19 cellular contexts compared by ENCODE assay signal in genomic region chr6:139970591-139970991, GRCh38.
DNase-seq lines count a peak whose midpoint lies in the region; ATAC-seq, FAIRE-seq and TF ChIP-seq lines count a peak whose summit lies in the region.
"Had no signal": no experiment of that assay in that cellular context is flagged by ENCODE, and none has a peak within 500 bp of the region (broad histone marks: within the 10 kb centered on the region; RNA-seq: fewer than 3 reads in every experiment).

No MANE protein-coding gene starts in this region.

- ATAC-seq in memory B cell (ENCODE audit: low read depth) (peak; percentile 86), GM21529 (IDR thresholded peaks at IDR 0.05; ENCODE audit: unreplicated experiment) (no peak)
- ATAC-seq: heart right ventricle, right lobe of liver had no signal

- peaks cover 10% of the 10 kb centered on the region for H3K4me1 ChIP-seq in astrocyte (ENCODE audit: insufficient read depth, low read length)

- no peaks in the 10 kb centered on the region for H3K27me3 ChIP-seq in astrocyte (ENCODE audit: insufficient read depth, low read length)
- H3K27me3 ChIP-seq: dorsolateral prefrontal cortex, esophagus squamous epithelium, heart right ventricle, MG63, right lobe of liver had no signal

- FAIRE-seq in astrocyte (lab: Jason Lieb, UNC): peak; percentile 78
- FAIRE-seq: islet of Langerhans had no signal

- no peaks in the 10 kb centered on the region for H4K20me1 ChIP-seq in astrocyte (ENCODE audit: insufficient read depth, low read length)

- H3K36me3 Mint-ChIP-seq in astrocyte (ENCODE audit: low read depth, unreplicated experiment): peaks cover 1% of the 10 kb centered on the region
- H3K36me3 Mint-ChIP-seq in memory B cell: no peaks in the 10 kb centered on the region
- H3K36me3 Mint-ChIP-seq: CD8-positive, alpha-beta memory T cell had no signal

- H3K36me3 ChIP-seq in astrocyte (ENCODE audit: insufficient read depth, low read length): no peaks in the 10 kb centered on the region
- H3K36me3 ChIP-seq: esophagus squamous epithelium, heart right ventricle, MG63, right lobe of liver had no signal

- DNase-seq in AG08395 (ENCODE audit: low spot score): peak; percentile 25
- peak; percentile 69 for DNase-seq in LHCN-M2 (ENCODE audit: low read depth)
- peak; percentile 83 for DNase-seq in astrocyte (ENCODE audit: low read depth)
- DNase-seq in memory B cell (ENCODE audit: low spot score in 2 of 2): peak in 1 of 2 donors; percentile 12
- no peak for DNase-seq in NCI-H1048 (lab: John Stamatoyannopoulos, UW)
- no peak for DNase-seq in HEK293T (ENCODE audit: extremely low spot score)
- no peak for DNase-seq in activated effector memory CD4-positive, alpha-beta T cell treated with anti-CD3 and anti-CD28 coated beads, Interleukin-2, amount 50 U/mL, for 16 hours
- DNase-seq: activated CD4-positive, alpha-beta T cell treated with anti-CD3 and anti-CD28 coated beads for 48 hours; activated naive CD4-positive, alpha-beta T cell; CD8-positive, alpha-beta memory T cell; dorsolateral prefrontal cortex; esophagus squamous epithelium; heart right ventricle; MG63; NCI-H1930; NCI-H510A; right lobe of liver had no signal

- H3K4me3 ChIP-seq in astrocyte (ENCODE audit: insufficient read depth, low read depth, low read length): no peak overlapping the region
- H3K4me3 ChIP-seq: dorsolateral prefrontal cortex, esophagus squamous epithelium, heart right ventricle, MG63, right lobe of liver had no signal

- H3K79me2 ChIP-seq in astrocyte (ENCODE audit: insufficient read depth, low read length): no peaks in the 10 kb centered on the region

- CTCF ChIA-PET in HEK293T (lab: Yijun Ruan, JAX): no interaction called here

- H3K27me3 Mint-ChIP-seq in astrocyte (ENCODE audit: low read depth, unreplicated experiment) (no peaks in the 10 kb centered on the region), memory B cell (peaks cover 1% of the 10 kb centered on the region)

- H3K27ac ChIP-seq in astrocyte (ENCODE audit: low read depth, low read length): peak overlapping the region; percentile 43
- H3K27ac ChIP-seq: dorsolateral prefrontal cortex, esophagus squamous epithelium, heart right ventricle, right lobe of liver had no signal

- H3K4me2 ChIP-seq in astrocyte (ENCODE audit: low read length): peak overlapping the region; percentile 0

- no peak for TF ChIP-seq CTCF in astrocyte (IDR thresholded peaks at IDR 0.05; ENCODE audit: insufficient read depth, low read depth, low read length)

- H3K9me3 Mint-ChIP-seq in astrocyte (ENCODE audit: unreplicated experiment) (no peaks in the 10 kb centered on the region), memory B cell (no peaks in the 10 kb centered on the region)
- H3K9me3 Mint-ChIP-seq: CD8-positive, alpha-beta memory T cell had no signal

- H3K9me3 ChIP-seq in astrocyte (ENCODE audit: insufficient read depth, low read depth, low read length): no peaks in the 10 kb centered on the region
- H3K9me3 ChIP-seq: esophagus squamous epithelium, heart right ventricle, MG63, right lobe of liver had no signal

- H2AFZ ChIP-seq in astrocyte (ENCODE audit: low read depth, low read length): no peak overlapping the region

- H3K9ac ChIP-seq in astrocyte (ENCODE audit: low read length): no peak overlapping the region

- H3K4me1 Mint-ChIP-seq in astrocyte (ENCODE audit: low read depth, unreplicated experiment): peaks cover 24% of the 10 kb centered on the region
- peaks cover 12% of the 10 kb centered on the region for H3K4me1 Mint-ChIP-seq in memory B cell
- H3K4me1 Mint-ChIP-seq: CD8-positive, alpha-beta memory T cell had no signal

- H3K27ac Mint-ChIP-seq in astrocyte (ENCODE audit: unreplicated experiment) (peak overlapping the region; percentile 89), memory B cell (no peak overlapping the region)

- POLR2A ChIA-PET in HEK293T (lab: Yijun Ruan, JAX): no interaction called here

- H3K4me3 Mint-ChIP-seq in astrocyte (ENCODE audit: unreplicated experiment) (no peak overlapping the region), memory B cell (no peak overlapping the region)
- H3K4me3 Mint-ChIP-seq: CD8-positive, alpha-beta memory T cell had no signal

TF ChIP-seq in HEK293T, 16 proteins besides CTCF, POLR2A, EP300 and RAD21:
- TF ChIP-seq HDGF (IDR thresholded peaks at IDR 0.05; ENCODE audit: borderline replicate concordance) (no peak), TARDBP (IDR thresholded peaks at IDR 0.05) (no peak), BHLHE40 (IDR thresholded peaks at IDR 0.05; ENCODE audit: borderline replicate concordance) (no peak), SP1 (IDR thresholded peaks at IDR 0.05) (no peak), SUZ12 (IDR thresholded peaks at IDR 0.05) (no peak), CTBP1 (IDR thresholded peaks at IDR 0.05; ENCODE audit: borderline replicate concordance) (no peak), FOXA1 (IDR thresholded peaks at IDR 0.05) (no peak), L3MBTL2 (conservative IDR thresholded peaks at IDR 0.05) (no peak), LEF1 (IDR thresholded peaks at IDR 0.05; ENCODE audit: borderline replicate concordance) (no peak), ARNT (IDR thresholded peaks at IDR 0.05) (no peak), ZNF384 (IDR thresholded peaks at IDR 0.05) (no peak), ELF4 (IDR thresholded peaks at IDR 0.05) (no peak), NFRKB (IDR thresholded peaks at IDR 0.05) (no peak), FOXM1 (IDR thresholded peaks at IDR 0.05; ENCODE audit: borderline replicate concordance) (no peak), FOXK2 (IDR thresholded peaks at IDR 0.05) (no peak)
- TF ChIP-seq, protein P1, sequence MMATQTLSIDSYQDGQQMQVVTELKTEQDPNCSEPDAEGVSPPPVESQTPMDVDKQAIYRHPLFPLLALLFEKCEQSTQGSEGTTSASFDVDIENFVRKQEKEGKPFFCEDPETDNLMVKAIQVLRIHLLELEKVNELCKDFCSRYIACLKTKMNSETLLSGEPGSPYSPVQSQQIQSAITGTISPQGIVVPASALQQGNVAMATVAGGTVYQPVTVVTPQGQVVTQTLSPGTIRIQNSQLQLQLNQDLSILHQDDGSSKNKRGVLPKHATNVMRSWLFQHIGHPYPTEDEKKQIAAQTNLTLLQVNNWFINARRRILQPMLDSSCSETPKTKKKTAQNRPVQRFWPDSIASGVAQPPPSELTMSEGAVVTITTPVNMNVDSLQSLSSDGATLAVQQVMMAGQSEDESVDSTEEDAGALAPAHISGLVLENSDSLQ (IDR thresholded peaks at IDR 0.05): no peak

Comparison
In these comparisons a context has a peak if more than half of its experiments do, and no peak if none do; other contexts are left out.
1. DNase-seq: peak in AG08395 (single experiment), LHCN-M2 (single experiment) and astrocyte (single experiment); none in NCI-H1048 (single experiment), HEK293T (single experiment) and activated effector memory CD4-positive, alpha-beta T cell treated with anti-CD3 and anti-CD28 coated beads, Interleukin-2, amount 50 U/mL, for 16 hours (single experiment).